In genomic region chr15:64891546-64891945, GRCh38 we compare ENCODE assay signal across 13 cellular contexts. TPM values are rescaled to one million over a fixed set of nuclear protein-coding genes. Genes with fewer than 3 reads are reported as not detected.
DNase-seq lines count a peak whose midpoint lies in the region; ATAC-seq, FAIRE-seq and TF ChIP-seq lines count a peak whose summit lies in the region.
"Had no signal": no experiment of that assay in that cellular context is flagged by ENCODE, and none has a peak within 500 bp of the region (broad histone marks: within the 10 kb centered on the region; RNA-seq: fewer than 3 reads in every experiment).

No MANE protein-coding gene starts in this region.

- H3K4me3 Mint-ChIP-seq in activated naive CD4-positive, alpha-beta T cell treated with anti-CD3 and anti-CD28 coated beads, Interleukin-2, amount 50 U/mL, for 24 hours = peak overlapping the region; percentile 7
- no peak overlapping the region for H3K4me3 Mint-ChIP-seq in activated CD4-positive, alpha-beta memory T cell treated with anti-CD3 and anti-CD28 coated beads, Interleukin-2, amount 10 ng/mL, durations not matched to agents 7 days and 5 days

- intact Hi-C loops in kidney (cut with DNase I) = no loop called here

- H3K36me3 Mint-ChIP-seq in activated naive CD4-positive, alpha-beta T cell treated with anti-CD3 and anti-CD28 coated beads, Interleukin-2, amount 50 U/mL, for 24 hours = no peaks in the 10 kb centered on the region
- peaks cover 4% of the 10 kb centered on the region for H3K36me3 Mint-ChIP-seq in activated CD4-positive, alpha-beta memory T cell treated with anti-CD3 and anti-CD28 coated beads, Interleukin-2, amount 10 ng/mL, durations not matched to agents 7 days and 5 days (ENCODE audit: low read depth)

- H3K4me3 ChIP-seq in kidney (ENCODE audit: low read length in 2 of 2) (no peak overlapping the region), upper lobe of left lung (no peak overlapping the region), SK-N-SH (ENCODE audit: low read depth in 2 of 2, low read length in 1 of 2) (no peak overlapping the region)
- H3K4me3 ChIP-seq: right lobe of liver had no signal

- H3K27ac ChIP-seq in kidney (ENCODE audit: low read depth in 2 of 2, low read length in 2 of 2) (peak overlapping the region in 1 of 2 donors; percentile 29), upper lobe of left lung (peak overlapping the region; percentile 19 to 97 (median 94)), SK-N-SH (ENCODE audit: low read depth in 2 of 2, low read length in 1 of 2) (no peak overlapping the region)

- no peak overlapping the region for H2AFZ ChIP-seq in SK-N-SH (ENCODE audit: low read depth)

- H3K4me1 Mint-ChIP-seq in activated naive CD4-positive, alpha-beta T cell treated with anti-CD3 and anti-CD28 coated beads, Interleukin-2, amount 50 U/mL, for 24 hours = peaks cover 53% of the 10 kb centered on the region
- peaks cover 53% of the 10 kb centered on the region for H3K4me1 Mint-ChIP-seq in activated CD4-positive, alpha-beta memory T cell treated with anti-CD3 and anti-CD28 coated beads, Interleukin-2, amount 10 ng/mL, durations not matched to agents 7 days and 5 days

- H3K27me3 Mint-ChIP-seq in activated naive CD4-positive, alpha-beta T cell treated with anti-CD3 and anti-CD28 coated beads, Interleukin-2, amount 50 U/mL, for 24 hours = no peaks in the 10 kb centered on the region
- no peaks in the 10 kb centered on the region for H3K27me3 Mint-ChIP-seq in activated CD4-positive, alpha-beta memory T cell treated with anti-CD3 and anti-CD28 coated beads, Interleukin-2, amount 10 ng/mL, durations not matched to agents 7 days and 5 days

- no peaks in the 10 kb centered on the region for H3K9me2 ChIP-seq in SK-N-SH

- H3K9ac ChIP-seq in kidney (ENCODE audit: low read length in 2 of 2) (no peak overlapping the region), SK-N-SH (no peak overlapping the region)

- peak overlapping the region; percentile 97 for H3K27ac Mint-ChIP-seq in activated naive CD4-positive, alpha-beta T cell treated with anti-CD3 and anti-CD28 coated beads, Interleukin-2, amount 50 U/mL, for 24 hours
- H3K27ac Mint-ChIP-seq in activated CD4-positive, alpha-beta memory T cell treated with anti-CD3 and anti-CD28 coated beads, Interleukin-2, amount 10 ng/mL, durations not matched to agents 7 days and 5 days = peak overlapping the region; percentile 99

- no peaks in the 10 kb centered on the region for H3K36me3 ChIP-seq in kidney (ENCODE audit: control insufficient read depth in 1 of 2, insufficient read depth in 2 of 2, low read length in 2 of 2)
- no peaks in the 10 kb centered on the region for H3K36me3 ChIP-seq in upper lobe of left lung
- no peaks in the 10 kb centered on the region for H3K36me3 ChIP-seq in SK-N-SH (replicated peaks in 1 of 2; ENCODE audit: control insufficient read depth in 1 of 2, insufficient read depth in 2 of 2, low read length in 1 of 2)
- H3K36me3 ChIP-seq: right lobe of liver had no signal

- no peak overlapping the region for H3K4me2 ChIP-seq in SK-N-SH

- no peaks in the 10 kb centered on the region for H3K9me3 Mint-ChIP-seq in activated naive CD4-positive, alpha-beta T cell treated with anti-CD3 and anti-CD28 coated beads, Interleukin-2, amount 50 U/mL, for 24 hours
- no peaks in the 10 kb centered on the region for H3K9me3 Mint-ChIP-seq in activated CD4-positive, alpha-beta memory T cell treated with anti-CD3 and anti-CD28 coated beads, Interleukin-2, amount 10 ng/mL, durations not matched to agents 7 days and 5 days

- POLR2A ChIA-PET in activated CD4-positive, alpha-beta memory T cell treated with anti-CD3 and anti-CD28 coated beads, Interleukin-2, amount 10 ng/mL, durations not matched to agents 7 days and 5 days (lab: Charles Lee) = interaction anchor here (0.6 to 6.3 kb wide), 11 partner anchors 8 to 109 kb away, joined by 3 to 182 read pairs (median 15); partner anchors contain the start of genes PIF1, PLEKHO2 and SPG21
- POLR2A ChIA-PET in SK-N-SH (lab: Yijun Ruan, JAX) = no interaction called here

- FAIRE-seq in kidney (lab: Jason Lieb, UNC) = no peak
- FAIRE-seq: bronchial epithelial cell, urothelium cell line had no signal

- H3K27me3 ChIP-seq in upper lobe of left lung (no peaks in the 10 kb centered on the region), SK-N-SH (ENCODE audit: insufficient read depth) (no peaks in the 10 kb centered on the region)
- H3K27me3 ChIP-seq: right lobe of liver had no signal

- TF ChIP-seq RAD21 in SK-N-SH (IDR thresholded peaks at IDR 0.05; ENCODE audit: low read length) = no peak

- no peaks in the 10 kb centered on the region for H3K9me3 ChIP-seq in kidney (ENCODE audit: control insufficient read depth in 1 of 2, low read length in 2 of 2)
- H3K9me3 ChIP-seq in upper lobe of left lung = no peaks in the 10 kb centered on the region
- H3K9me3 ChIP-seq in SK-N-SH = no peaks in the 10 kb centered on the region
- H3K9me3 ChIP-seq: right lobe of liver had no signal

- H3F3A ChIP-seq in SK-N-SH (replicated peaks; ENCODE audit: insufficient read depth) = no peaks in the 10 kb centered on the region

- CTCF ChIA-PET in activated CD4-positive, alpha-beta memory T cell treated with anti-CD3 and anti-CD28 coated beads, Interleukin-2, amount 10 ng/mL, durations not matched to agents 7 days and 5 days (lab: Charles Lee) = interaction anchor here (5.3 to 6.2 kb wide), 2 partner anchors 8 to 54 kb away, joined by 48 to 105 read pairs; no protein-coding TSS in a partner anchor
- CTCF ChIA-PET in SK-N-SH (lab: Yijun Ruan, JAX) = no interaction called here

- no peaks in the 10 kb centered on the region for H4K20me1 ChIP-seq in SK-N-SH (ENCODE audit: insufficient read depth)

- no peak for DNase-seq in activated naive CD4-positive, alpha-beta T cell treated with anti-CD3 and anti-CD28 coated beads, Interleukin-2, amount 50 U/mL, for 16 hours
- DNase-seq in activated CD4-positive, alpha-beta memory T cell treated with anti-CD3 and anti-CD28 coated beads, Interleukin-2, amount 10 ng/mL, durations not matched to agents 7 days and 5 days = no peak
- DNase-seq in kidney (peak; percentile 12), upper lobe of left lung (no peak), erythroblast (lab: John Stamatoyannopoulos, UW) (no peak), NCI-H82 (lab: John Stamatoyannopoulos, UW) (no peak), SK-N-SH (no peak)
- DNase-seq: PC-3, T1000 had no signal

- H3K4me1 ChIP-seq in kidney (ENCODE audit: control insufficient read depth in 1 of 2, insufficient read depth in 1 of 2, low read depth in 1 of 2, low read length in 2 of 2) (peaks cover 0 to 17% of the 10 kb centered on the region in 2 donors), upper lobe of left lung (peaks cover 43 to 50% (median 45%) of the 10 kb centered on the region in 4 donors), SK-N-SH (ENCODE audit: control insufficient read depth in 1 of 2, insufficient read depth in 2 of 2, low read depth in 1 of 2, low read length in 1 of 2) (peaks cover 0 to 23% of the 10 kb centered on the region in 2 experiments; a peak in 2 of 4 replicates)

- TF ChIP-seq EP300 in upper lobe of left lung (IDR thresholded peaks at IDR 0.05) (no peak), SK-N-SH (IDR thresholded peaks at IDR 0.05; ENCODE audit: borderline replicate concordance in 1 of 2, low read depth in 1 of 2, low read length in 1 of 2) (no peak)

- ATAC-seq in upper lobe of left lung (ENCODE audit: low FRiP score in 2 of 2) = no peak
- ATAC-seq: PC-3, right lobe of liver had no signal

- TF ChIP-seq POLR2A in upper lobe of left lung (IDR thresholded peaks at IDR 0.05) (no peak), erythroblast (IDR thresholded peaks at IDR 0.05; ENCODE audit: low read length) (no peak)

- no peaks in the 10 kb centered on the region for H3K79me2 ChIP-seq in SK-N-SH (ENCODE audit: insufficient read depth)

- TF ChIP-seq CTCF in kidney (IDR thresholded peaks at IDR 0.05; ENCODE audit: borderline replicate concordance, extremely low read depth, insufficient read depth) = no peak
- TF ChIP-seq CTCF in upper lobe of left lung (IDR thresholded peaks at IDR 0.05) = no peak
- TF ChIP-seq CTCF in SK-N-SH (IDR thresholded peaks at IDR 0.05) = no peak

TF ChIP-seq in SK-N-SH, 30 proteins besides CTCF, POLR2A, EP300 and RAD21 (continues in another document):
- TF ChIP-seq USF1 (IDR thresholded peaks at IDR 0.05; ENCODE audit: borderline replicate concordance, low read depth) = no peak
- no peak for TF ChIP-seq POLR2AphosphoS5 (IDR thresholded peaks at IDR 0.05; ENCODE audit: low read depth, low read length)

RNA-seq across cellular contexts. Expression of gene ANKDD1A, which starts 20.2 kb away (rescaled TPM):
- 10 to 100 TPM; 14.2 to 15.1 TPM for total RNA-seq in activated CD4-positive, alpha-beta memory T cell treated with anti-CD3 and anti-CD28 coated beads, Interleukin-2, amount 10 ng/mL, durations not matched to agents 7 days and 5 days
- 8.0 TPM for total RNA-seq in kidney
- polyA plus RNA-seq in kidney (ENCODE audit: insufficient read depth, low read depth, low replicate concordance) = 1.9 TPM
- total RNA-seq in upper lobe of left lung = 10 to 100 TPM in 2 of 6 donors, 1 to 10 TPM in 4; 4.8 to 13.1 (median 6.2) TPM
- 7.2 and 8.6 TPM in 2 replicates for polyA plus RNA-seq in SK-N-SH (2012; rRNA removed)
- polyA plus RNA-seq in SK-N-SH (2012; cell fraction: cytosol; rRNA removed) = 3.2 and 4.5 TPM in 2 replicates
- 23.7 and 25.9 TPM in 2 replicates for polyA plus RNA-seq in SK-N-SH (2012; cell fraction: nucleus; rRNA removed)

RNA-seq across cellular contexts. Expression of gene PLEKHO2, which starts 49.8 kb away (rescaled TPM):
- 10 to 100 TPM; 32.9 to 33.1 TPM for total RNA-seq in activated CD4-positive, alpha-beta memory T cell treated with anti-CD3 and anti-CD28 coated beads, Interleukin-2, amount 10 ng/mL, durations not matched to agents 7 days and 5 days
- total RNA-seq in kidney = 48.6 TPM
- polyA plus RNA-seq in kidney (ENCODE audit: insufficient read depth, low read depth, low replicate concordance) = 12.0 TPM
- 10 to 100 TPM; 21.9 to 83.0 (median 51.3) TPM for total RNA-seq in upper lobe of left lung
- polyA plus RNA-seq in SK-N-SH (2012; rRNA removed) = 6.8 and 7.8 TPM in 2 replicates
- 3.5 and 4.5 TPM in 2 replicates for polyA plus RNA-seq in SK-N-SH (2012; cell fraction: cytosol; rRNA removed)
- polyA plus RNA-seq in SK-N-SH (2012; cell fraction: nucleus; rRNA removed) = 24.8 and 26.8 TPM in 2 replicates

Comparison
In these comparisons a context has a peak if more than half of its experiments do, and no peak if none do; other contexts are left out.
1. H3K27ac ChIP-seq: peak in upper lobe of left lung (4 of 4); none in SK-N-SH (0 of 2).